8 cellular contexts compared by ENCODE assay signal in the genomic region with DNA sequence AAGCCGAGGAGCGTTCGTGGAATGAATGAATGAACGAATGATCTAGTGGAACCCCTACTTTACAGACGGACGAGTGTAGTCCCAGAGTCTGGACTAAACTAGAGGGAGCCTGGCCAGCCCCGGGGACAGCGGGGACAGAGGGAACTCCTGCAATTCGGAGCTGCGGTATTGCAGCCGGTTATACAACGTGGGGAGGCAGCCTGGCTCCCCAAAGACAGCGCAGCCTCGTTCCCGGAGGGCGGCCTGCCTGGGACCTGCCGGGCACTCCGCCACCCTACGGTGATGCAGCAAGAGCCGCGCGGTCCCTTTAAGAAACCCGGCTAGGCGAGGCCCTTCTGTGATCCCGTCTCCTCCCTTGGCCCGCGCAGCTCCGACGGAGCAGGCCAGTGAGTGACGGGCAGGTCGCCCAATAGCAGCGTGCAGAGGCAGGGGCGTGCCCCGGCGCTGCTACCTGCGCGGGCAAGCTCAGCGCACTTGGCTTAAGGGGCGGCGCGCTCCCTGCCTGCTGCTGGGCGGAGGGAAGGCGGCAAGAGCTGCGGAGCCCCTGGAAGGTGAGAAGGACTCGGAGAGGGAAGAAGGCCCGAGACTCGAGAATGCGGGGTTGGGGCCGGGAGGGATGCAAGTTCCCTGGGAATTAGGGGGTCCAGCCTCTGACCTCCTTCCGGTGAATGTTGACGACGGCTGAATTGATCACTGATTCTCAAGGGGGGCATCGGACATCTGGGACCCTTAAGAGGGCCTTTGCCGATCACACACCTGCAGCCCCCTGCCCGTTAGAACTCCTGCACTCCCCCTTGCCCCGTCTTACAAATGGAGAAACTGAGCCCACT. TPM values are rescaled to one million over a fixed set of nuclear protein-coding genes. Genes with fewer than 3 reads are reported as not detected.
A peak's percentile ranks its signal among the peaks of the same experiment; 100 is the strongest.
DNase-seq lines count a peak whose midpoint lies in the region; ATAC-seq and TF ChIP-seq lines count a peak whose summit lies in the region.

Gene ABCA7 (plus strand): TSS at position 462 of the 830 bp plus-strand sequence. CDS start 1,255 bp downstream, outside the sequence.

- H3K9me3 Mint-ChIP-seq in activated T-cell treated with anti-CD3 and anti-CD28 coated beads, Interleukin-2, amount 50 U/mL, for 24 hours: no peaks in the 10 kb centered on the region

- H3K79me2 ChIP-seq in KMS-11 (ENCODE audit: insufficient read depth, low read depth): no peaks in the 10 kb centered on the region

- peak within 1 kb of the TSS; percentile 100 for H3K4me2 ChIP-seq in KMS-11

- no peaks in the 10 kb centered on the region for H4K20me1 ChIP-seq in KMS-11 (ENCODE audit: insufficient read depth)

- CTCF ChIA-PET in Panc1 (lab: Charles Lee): no interaction called here

- H3K4me1 ChIP-seq in KMS-11 (ENCODE audit: low read depth, poor library complexity, severe bottlenecking): peaks cover 34% of the 10 kb centered on the region
- H3K4me1 ChIP-seq in Panc1 (ENCODE audit: control insufficient read depth, insufficient read depth, low read length): peaks cover 19% of the 10 kb centered on the region
- H3K4me1 ChIP-seq in muscle layer of colon (ENCODE audit: insufficient read depth, low read length): peaks cover 25% of the 10 kb centered on the region

- TF ChIP-seq CTCF in KMS-11 (conservative IDR thresholded peaks at IDR 0.05; ENCODE audit: low read depth, low read length) (no peak), Panc1 (IDR thresholded peaks at IDR 0.05) (no peak)

- H3K4me1 Mint-ChIP-seq in activated T-cell treated with anti-CD3 and anti-CD28 coated beads, Interleukin-2, amount 50 U/mL, for 24 hours (ENCODE audit: low read depth): peaks cover 49% of the 10 kb centered on the region

- H3K9me3 ChIP-seq in Panc1 (ENCODE audit: control insufficient read depth, insufficient read depth, low read depth, low read length) (no peaks in the 10 kb centered on the region), muscle layer of colon (ENCODE audit: low read length) (no peaks in the 10 kb centered on the region)

- H3K27ac Mint-ChIP-seq in activated T-cell treated with anti-CD3 and anti-CD28 coated beads, Interleukin-2, amount 50 U/mL, for 24 hours: peak within 1 kb of the TSS; percentile 88

- H2AFZ ChIP-seq in KMS-11 (ENCODE audit: low read depth): peak within 1 kb of the TSS; percentile 45

- BruUV-seq in Panc1 (replicated peaks; lab: Mats Ljungman, UMichigan): no TSS peak

- H3K4me3 ChIP-seq in KMS-11 (IDR thresholded peaks at IDR 0.05; ENCODE audit: insufficient read depth, low read depth, low read length): no peak within 1 kb of the TSS
- peak within 1 kb of the TSS; percentile 63 to 82 for H3K4me3 ChIP-seq in Panc1 (ENCODE audit: low read depth in 2 of 2, low read length in 2 of 2)
- H3K4me3 ChIP-seq in muscle layer of colon (ENCODE audit: low read depth in 1 of 2, low read length in 2 of 2): peak within 1 kb of the TSS; percentile 56 to 72

- H3K36me3 Mint-ChIP-seq in activated T-cell treated with anti-CD3 and anti-CD28 coated beads, Interleukin-2, amount 50 U/mL, for 24 hours (ENCODE audit: low read depth): peaks cover 38% of the 10 kb centered on the region

- H3K4me3 Mint-ChIP-seq in activated T-cell treated with anti-CD3 and anti-CD28 coated beads, Interleukin-2, amount 50 U/mL, for 24 hours: peak within 1 kb of the TSS; percentile 85

- H3K27me3 Mint-ChIP-seq in activated T-cell treated with anti-CD3 and anti-CD28 coated beads, Interleukin-2, amount 50 U/mL, for 24 hours: no peaks in the 10 kb centered on the region

- in situ Hi-C loops in Panc1 (cut with HindIII; ENCODE audit: low pct_unique_long_range_greater_than_20kb, low sequenced_read_pairs): no loop called here

- H3K9ac ChIP-seq in KMS-11 (no peak within 1 kb of the TSS; the same call in 1 of the 2 replicates), muscle layer of colon (ENCODE audit: low read length) (no peak within 1 kb of the TSS)

- ATAC-seq in GM21737 (IDR thresholded peaks at IDR 0.05; ENCODE audit: unreplicated experiment) (peak; percentile 74), Panc1 (peak; percentile 85), esophagus mucosa (peak; percentile 83)

- intact Hi-C loops in Panc1 (cut with micrococcal nuclease; ENCODE audit: unreplicated experiment): no loop called here

- no peak within 1 kb of the TSS; the same call in 1 of the 2 replicates for H3K27ac ChIP-seq in KMS-11
- H3K27ac ChIP-seq in Panc1 (ENCODE audit: low read length): peak within 1 kb of the TSS; percentile 84
- H3K27ac ChIP-seq in muscle layer of colon (ENCODE audit: low read depth, low read length): peak within 1 kb of the TSS; percentile 48

- DNase-seq in DMS53 (lab: John Stamatoyannopoulos, UW): peak; percentile 98
- peak; percentile 78 for DNase-seq in Panc1 (ENCODE audit: low read depth, low spot score)
- DNase-seq in activated T-cell treated with anti-CD3 and anti-CD28 coated beads, Interleukin-2, amount 50 U/mL, for 24 hours: peak; percentile 100
- DNase-seq in stimulated activated CD8-positive, alpha-beta memory T cell treated with anti-CD3 and anti-CD28 coated beads, Interleukin-7, amount 100 ng/mL, for 1 hour (ENCODE audit: low read depth in 2 of 2): peak; percentile 99

- H3K27me3 ChIP-seq in KMS-11 (ENCODE audit: insufficient read depth, low read depth) (no peaks in the 10 kb centered on the region), Panc1 (ENCODE audit: control insufficient read depth, insufficient read depth, low read length) (no peaks in the 10 kb centered on the region), muscle layer of colon (ENCODE audit: control insufficient read depth in 1 of 2, insufficient read depth in 2 of 2, low read length in 2 of 2) (peaks cover 0 to 19% of the 10 kb centered on the region in 2 donors)

- no peaks in the 10 kb centered on the region for H3K36me3 ChIP-seq in KMS-11 (ENCODE audit: insufficient read depth)
- H3K36me3 ChIP-seq in Panc1 (ENCODE audit: control insufficient read depth, insufficient read depth, low read length): peaks cover 6% of the 10 kb centered on the region; the same call in 1 of the 2 replicates
- no peaks in the 10 kb centered on the region for H3K36me3 ChIP-seq in muscle layer of colon (ENCODE audit: insufficient read depth, low read length)

- POLR2A ChIA-PET in Panc1 (lab: Charles Lee): interaction anchor here (0.5 to 0.6 kb wide), 2 partner anchors 10 to 11 kb away, joined by 5 to 9 read pairs; no protein-coding TSS in a partner anchor

RNA-seq across cellular contexts. Expression of gene ABCA7, which starts in this region (rescaled TPM):
- total RNA-seq in Panc1 (2021; ENCODE audit: unreplicated experiment) (47.5 TPM), esophagus mucosa (24.8 TPM)
- 52.0 TPM for polyA plus RNA-seq in Panc1 (2012; ENCODE audit: insufficient read length)
